21 cellular contexts compared by ENCODE assay signal in the genomic region with DNA sequence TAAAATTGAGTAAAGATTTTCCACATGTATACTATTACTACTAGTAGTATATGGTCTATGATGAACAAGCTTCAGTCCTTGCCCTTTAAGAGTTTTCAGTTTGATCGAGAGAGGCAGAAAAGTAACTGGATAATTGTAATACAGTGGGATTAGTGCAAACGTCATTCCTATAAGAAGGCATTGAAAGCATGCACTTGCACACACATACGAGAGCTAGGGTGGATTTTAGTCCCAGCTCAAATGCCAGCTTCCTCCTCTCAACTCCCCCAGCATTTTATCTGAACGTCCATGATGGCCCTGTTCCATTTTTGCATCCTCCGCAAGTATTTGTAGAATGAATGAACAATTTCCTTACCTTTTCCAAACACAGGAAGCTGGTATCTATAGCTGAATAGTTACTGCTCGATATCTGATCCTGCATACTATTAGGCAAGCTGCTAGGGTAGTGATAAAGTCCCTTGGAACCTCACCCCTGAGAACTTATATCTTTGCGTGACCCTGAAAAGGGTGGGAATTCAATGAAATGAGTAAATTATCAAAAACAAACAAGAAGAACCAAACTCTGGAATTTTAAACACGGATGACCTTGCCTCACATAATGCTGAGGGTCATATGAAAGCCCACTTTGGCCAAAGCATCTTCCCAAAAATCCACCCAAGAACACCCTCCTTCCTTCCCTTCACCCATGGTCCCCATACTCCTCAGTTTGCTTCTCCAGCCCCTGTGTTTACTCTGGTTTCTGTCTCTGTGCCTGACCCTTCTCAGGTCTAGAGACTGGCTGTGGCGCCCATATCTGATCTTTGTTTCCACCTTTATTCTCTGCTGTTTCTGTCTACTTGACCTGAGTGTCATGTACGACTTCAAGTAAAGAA.
"Had no signal": no experiment of that assay in that cellular context is flagged by ENCODE, and none has a peak within 500 bp of the region (broad histone marks: within the 10 kb centered on the region; RNA-seq: fewer than 3 reads in every experiment).

No MANE protein-coding gene starts in this region.

- FAIRE-seq: kidney had no signal

- H3K27ac Mint-ChIP-seq: activated CD4-positive, alpha-beta memory T cell treated with anti-CD3 and anti-CD28 coated beads, Interleukin-2, amount 10 ng/mL, durations not matched to agents 7 days and 5 days; activated CD4-positive, alpha-beta T cell treated with anti-CD3 and anti-CD28 coated beads, Interleukin-2, amount 10 ng/mL, durations not matched to agents 24 days and 14 days; activated naive CD4-positive, alpha-beta T cell treated with anti-CD3 and anti-CD28 coated beads, Interleukin-2, amount 10 ng/mL, durations not matched to agents 7 days and 5 days; activated naive CD8-positive, alpha-beta T cell treated with anti-CD3 and anti-CD28 coated beads, Interleukin-2, amount 50 U/mL, for 24 hours; activated T-cell treated with anti-CD3 and anti-CD28 coated beads, Interleukin-2, amount 50 U/mL, for 72 hours; endodermal cell had no signal

- H3K27ac ChIP-seq: cardiac muscle cell, foreskin keratinocyte, lower lobe of right lung, thoracic aorta, upper lobe of left lung had no signal

- H3K27me3 ChIP-seq: cardiac muscle cell, upper lobe of left lung had no signal

- H3K4me1 ChIP-seq: foreskin keratinocyte had no signal

- H3K36me3 ChIP-seq: cardiac muscle cell, lower lobe of right lung, thoracic aorta, upper lobe of left lung had no signal

- H3K36me3 Mint-ChIP-seq: activated naive CD4-positive, alpha-beta T cell treated with anti-CD3 and anti-CD28 coated beads, Interleukin-2, amount 10 ng/mL, durations not matched to agents 7 days and 5 days; naive B cell had no signal

- DNase-seq: activated CD4-positive, alpha-beta memory T cell treated with anti-CD3 and anti-CD28 coated beads, Interleukin-2, amount 10 ng/mL, durations not matched to agents 7 days and 5 days; activated CD4-positive, alpha-beta T cell treated with anti-CD3 and anti-CD28 coated beads, Interleukin-2, amount 10 ng/mL, durations not matched to agents 24 days and 14 days; activated effector memory CD4-positive, alpha-beta T cell treated with Interleukin-2 at 50 U/mL for 16 hours; activated naive CD4-positive, alpha-beta T cell treated with anti-CD3 and anti-CD28 coated beads, Interleukin-2, amount 10 ng/mL, durations not matched to agents 7 days and 5 days; activated naive CD8-positive, alpha-beta T cell treated with anti-CD3 and anti-CD28 coated beads, Interleukin-2, amount 50 U/mL, for 24 hours; activated T-cell treated with anti-CD3 and anti-CD28 coated beads, Interleukin-2, amount 50 U/mL, for 72 hours; cortex of kidney; endodermal cell; foreskin keratinocyte; kidney; lower lobe of right lung; naive B cell; occipital lobe; posterior cingulate gyrus; retina; stimulated activated CD4-positive, alpha-beta T cell treated with anti-CD3 and anti-CD28 coated beads, Interleukin-4, amount 100 ng/mL, for 1 hour; stimulated activated naive CD4-positive, alpha-beta T cell; T-helper 1 cell; upper lobe of left lung had no signal

- H3K9me3 ChIP-seq: lower lobe of right lung, thoracic aorta, upper lobe of left lung had no signal

- H3K4me3 ChIP-seq: cardiac muscle cell, lower lobe of right lung, thoracic aorta, upper lobe of left lung had no signal

- H3K4me3 Mint-ChIP-seq: activated CD4-positive, alpha-beta memory T cell treated with anti-CD3 and anti-CD28 coated beads, Interleukin-2, amount 10 ng/mL, durations not matched to agents 7 days and 5 days; activated CD4-positive, alpha-beta T cell treated with anti-CD3 and anti-CD28 coated beads, Interleukin-2, amount 10 ng/mL, durations not matched to agents 24 days and 14 days; activated naive CD4-positive, alpha-beta T cell treated with anti-CD3 and anti-CD28 coated beads, Interleukin-2, amount 10 ng/mL, durations not matched to agents 7 days and 5 days; activated naive CD8-positive, alpha-beta T cell treated with anti-CD3 and anti-CD28 coated beads, Interleukin-2, amount 50 U/mL, for 24 hours; activated T-cell treated with anti-CD3 and anti-CD28 coated beads, Interleukin-2, amount 50 U/mL, for 72 hours; endodermal cell; naive B cell had no signal

- H3K4me1 Mint-ChIP-seq: activated CD4-positive, alpha-beta memory T cell treated with anti-CD3 and anti-CD28 coated beads, Interleukin-2, amount 10 ng/mL, durations not matched to agents 7 days and 5 days; activated CD4-positive, alpha-beta T cell treated with anti-CD3 and anti-CD28 coated beads, Interleukin-2, amount 10 ng/mL, durations not matched to agents 24 days and 14 days; activated naive CD4-positive, alpha-beta T cell treated with anti-CD3 and anti-CD28 coated beads, Interleukin-2, amount 10 ng/mL, durations not matched to agents 7 days and 5 days; activated naive CD8-positive, alpha-beta T cell treated with anti-CD3 and anti-CD28 coated beads, Interleukin-2, amount 50 U/mL, for 24 hours had no signal

- H3K9me3 Mint-ChIP-seq: activated CD4-positive, alpha-beta memory T cell treated with anti-CD3 and anti-CD28 coated beads, Interleukin-2, amount 10 ng/mL, durations not matched to agents 7 days and 5 days; activated CD4-positive, alpha-beta T cell treated with anti-CD3 and anti-CD28 coated beads, Interleukin-2, amount 10 ng/mL, durations not matched to agents 24 days and 14 days; activated naive CD4-positive, alpha-beta T cell treated with anti-CD3 and anti-CD28 coated beads, Interleukin-2, amount 10 ng/mL, durations not matched to agents 7 days and 5 days; activated naive CD8-positive, alpha-beta T cell treated with anti-CD3 and anti-CD28 coated beads, Interleukin-2, amount 50 U/mL, for 24 hours; activated T-cell treated with anti-CD3 and anti-CD28 coated beads, Interleukin-2, amount 50 U/mL, for 72 hours; endodermal cell had no signal
